13 cellular contexts compared by ENCODE assay signal in genomic region chr6:111291334-111291705, GRCh38.
DNase-seq lines count a peak whose midpoint lies in the region; ATAC-seq and TF ChIP-seq lines count a peak whose summit lies in the region.
"Had no signal": no experiment of that assay in that cellular context is flagged by ENCODE, and none has a peak within 500 bp of the region (broad histone marks: within the 10 kb centered on the region; RNA-seq: fewer than 3 reads in every experiment).

No MANE protein-coding gene starts in this region.

- CTCF ChIA-PET in mammary epithelial cell (lab: Charles Lee; ENCODE audit: low non-redundant PET), result no interaction called here

- H3K27me3 ChIP-seq in hepatocyte (no peaks in the 10 kb centered on the region), mammary epithelial cell (ENCODE audit: insufficient read depth, low read length) (no peaks in the 10 kb centered on the region), breast epithelium (no peaks in the 10 kb centered on the region)

- H3K9me2 ChIP-seq in hepatocyte (replicated peaks; ENCODE audit: insufficient read depth), result no peaks in the 10 kb centered on the region

- H3K27ac ChIP-seq in hepatocyte (peak overlapping the region; percentile 68), mammary epithelial cell (ENCODE audit: insufficient read depth, low read depth, low read length) (no peak overlapping the region), breast epithelium (no peak overlapping the region)

- H3K4me1 ChIP-seq in hepatocyte (ENCODE audit: insufficient read depth), result peaks cover 12% of the 10 kb centered on the region
- H3K4me1 ChIP-seq in mammary epithelial cell (ENCODE audit: insufficient read depth, low read length), result no peaks in the 10 kb centered on the region
- no peaks in the 10 kb centered on the region for H3K4me1 ChIP-seq in breast epithelium

- in situ Hi-C loops in mammary epithelial cell (cut with MboI; ENCODE audit: low sequenced_read_pairs in 2 of 2), result no loop called here

- intact Hi-C loops in mammary epithelial cell (cut with micrococcal nuclease) (no loop called here), breast epithelium (cut with DNase I; ENCODE audit: low total_unique reads) (no loop called here)

- DNase-seq in hepatocyte (ENCODE audit: low spot score), result no peak
- no peak for DNase-seq in amniotic stem cell (lab: John Stamatoyannopoulos, UW)
- DNase-seq in mammary epithelial cell, result no peak
- no peak for DNase-seq in breast epithelium (ENCODE audit: low spot score in 2 of 2)
- DNase-seq: activated CD4-positive, alpha-beta T cell treated with anti-CD3 and anti-CD28 coated beads, Interleukin-2, amount 50 U/mL, for 4 hours; kidney; NCI-H1417; right cardiac atrium; RPMI8226 had no signal

- dilution Hi-C loops in mammary epithelial cell (cut with HindIII; ENCODE audit: low sequenced_read_pairs), result no loop called here

- H3K36me3 ChIP-seq in hepatocyte (replicated peaks; ENCODE audit: insufficient read depth, low read depth) (no peaks in the 10 kb centered on the region), mammary epithelial cell (ENCODE audit: insufficient read depth, low read length) (no peaks in the 10 kb centered on the region), breast epithelium (no peaks in the 10 kb centered on the region)

- H3K79me2 ChIP-seq in hepatocyte, result no peaks in the 10 kb centered on the region
- no peaks in the 10 kb centered on the region for H3K79me2 ChIP-seq in mammary epithelial cell (ENCODE audit: insufficient read depth, low read length)

- TF ChIP-seq CTCF in hepatocyte (IDR thresholded peaks at IDR 0.05; ENCODE audit: poor library complexity) (no peak), mammary epithelial cell (conservative IDR thresholded peaks at IDR 0.05 in 1 of 2, IDR thresholded peaks at IDR 0.05 in 1 of 2; ENCODE audit: extremely low read depth in 1 of 2, insufficient read depth in 1 of 2, low read depth in 1 of 2, low read length in 2 of 2) (no peak), breast epithelium (IDR thresholded peaks at IDR 0.05) (no peak)

- H2AFZ ChIP-seq in hepatocyte (no peak overlapping the region), mammary epithelial cell (ENCODE audit: low read depth, low read length) (no peak overlapping the region)

- no peak overlapping the region for H3K4me3 ChIP-seq in hepatocyte
- no peak overlapping the region for H3K4me3 ChIP-seq in mammary epithelial cell (replicated peaks in 1 of 3; ENCODE audit: insufficient read depth in 1 of 3, low read depth in 2 of 3, low read length in 3 of 3)
- no peak overlapping the region for H3K4me3 ChIP-seq in breast epithelium

- peak; percentile 31 for ATAC-seq in GM18511 (IDR thresholded peaks at IDR 0.05; ENCODE audit: unreplicated experiment)
- ATAC-seq in GM21576 (IDR thresholded peaks at IDR 0.05; ENCODE audit: unreplicated experiment), result peak; percentile 8
- peak; percentile 17 for ATAC-seq in HG03175 (IDR thresholded peaks at IDR 0.05; ENCODE audit: unreplicated experiment)
- ATAC-seq in HG03342 (IDR thresholded peaks at IDR 0.05; ENCODE audit: unreplicated experiment), result no peak

- H4K20me1 ChIP-seq in hepatocyte (ENCODE audit: insufficient read depth, poor library complexity, severe bottlenecking), result no peaks in the 10 kb centered on the region
- no peaks in the 10 kb centered on the region for H4K20me1 ChIP-seq in mammary epithelial cell (ENCODE audit: insufficient read depth, low read length)

- BruUV-seq in mammary epithelial cell (replicated peaks; lab: Mats Ljungman, UMichigan), result no TSS peak

- H3K4me2 ChIP-seq in hepatocyte, result no peak overlapping the region
- H3K4me2 ChIP-seq in mammary epithelial cell (ENCODE audit: insufficient read depth, low read depth, low read length), result no peak overlapping the region

- no peak for TF ChIP-seq POLR2A in breast epithelium (IDR thresholded peaks at IDR 0.05)

- no peaks in the 10 kb centered on the region for H3K9me3 ChIP-seq in hepatocyte (ENCODE audit: low read depth)
- H3K9me3 ChIP-seq in mammary epithelial cell (replicated peaks; ENCODE audit: insufficient read depth, low read length), result no peaks in the 10 kb centered on the region
- H3K9me3 ChIP-seq in breast epithelium, result no peaks in the 10 kb centered on the region

- H3K9ac ChIP-seq in mammary epithelial cell (ENCODE audit: insufficient read depth, low read length), result no peak overlapping the region
